28 cellular contexts compared by ENCODE assay signal in genomic region chr1:152014943-152015342, GRCh38.
"Had no signal": no experiment of that assay in that cellular context is flagged by ENCODE, and none has a peak within 500 bp of the region (broad histone marks: within the 10 kb centered on the region; RNA-seq: fewer than 3 reads in every experiment).

No MANE protein-coding gene starts in this region.

- H3K4me1 Mint-ChIP-seq: brain had no signal

- H3K36me3 Mint-ChIP-seq: activated CD4-positive, alpha-beta memory T cell treated with anti-CD3 and anti-CD28 coated beads for 36 hours; activated CD8-positive, alpha-beta memory T cell treated with anti-CD3 and anti-CD28 coated beads, Interleukin-2, amount 10 ng/mL, durations not matched to agents 7 days and 5 days; activated naive CD4-positive, alpha-beta T cell treated with anti-CD3 and anti-CD28 coated beads, Interleukin-2, amount 10 ng/mL, durations not matched to agents 7 days and 5 days; activated naive CD4-positive, alpha-beta T cell treated with anti-CD3 and anti-CD28 coated beads, Interleukin-2, amount 50 U/mL, for 72 hours; activated naive CD8-positive, alpha-beta T cell treated with anti-CD3 and anti-CD28 coated beads, Interleukin-2, amount 10 ng/mL, durations not matched to agents 7 days and 5 days; brain had no signal

- ATAC-seq: activated CD4-positive, alpha-beta T cell treated with anti-CD3 and anti-CD28 coated beads for 36 hours; activated CD8-positive, alpha-beta memory T cell treated with anti-CD3 and anti-CD28 coated beads, Interleukin-2, amount 10 ng/mL, durations not matched to agents 7 days and 5 days; activated CD8-positive, alpha-beta T cell treated with anti-CD3 and anti-CD28 coated beads, Interleukin-2, amount 10 ng/mL, durations not matched to agents 7 days and 5 days; heart left ventricle had no signal

- H3K4me3 Mint-ChIP-seq: activated CD4-positive, alpha-beta memory T cell treated with anti-CD3 and anti-CD28 coated beads for 36 hours; activated CD4-positive, alpha-beta T cell treated with anti-CD3 and anti-CD28 coated beads for 36 hours; activated CD4-positive, alpha-beta T cell treated with anti-CD3 and anti-CD28 coated beads, Interleukin-2, amount 10 ng/mL, durations not matched to agents 24 days and 14 days; activated CD8-positive, alpha-beta memory T cell treated with anti-CD3 and anti-CD28 coated beads, Interleukin-2, amount 10 ng/mL, durations not matched to agents 7 days and 5 days; activated CD8-positive, alpha-beta T cell treated with anti-CD3 and anti-CD28 coated beads, Interleukin-2, amount 10 ng/mL, durations not matched to agents 7 days and 5 days; activated naive CD4-positive, alpha-beta T cell treated with anti-CD3 and anti-CD28 coated beads, Interleukin-2, amount 10 ng/mL, durations not matched to agents 7 days and 5 days; activated naive CD8-positive, alpha-beta T cell treated with anti-CD3 and anti-CD28 coated beads, Interleukin-2, amount 10 ng/mL, durations not matched to agents 7 days and 5 days; activated T-cell treated with anti-CD3 and anti-CD28 coated beads, Interleukin-2, amount 50 U/mL, for 24 hours; brain had no signal

- H3K9me3 ChIP-seq: ascending aorta, breast epithelium, colonic mucosa, heart left ventricle had no signal

- DNase-seq: activated CD4-positive, alpha-beta memory T cell treated with anti-CD3 and anti-CD28 coated beads for 36 hours; activated CD4-positive, alpha-beta T cell treated with anti-CD3 and anti-CD28 coated beads for 36 hours; activated CD4-positive, alpha-beta T cell treated with anti-CD3 and anti-CD28 coated beads, Interleukin-2, amount 10 ng/mL, durations not matched to agents 24 days and 14 days; activated CD4-positive, CD25-positive, alpha-beta regulatory T cell; activated CD4-positive, CD25-positive, alpha-beta regulatory T cell treated with anti-CD3 and anti-CD28 coated beads, Interleukin-2, amount 50 U/mL, for 72 hours; activated CD8-positive, alpha-beta memory T cell treated with anti-CD3 and anti-CD28 coated beads, Interleukin-2, amount 10 ng/mL, durations not matched to agents 7 days and 5 days; activated CD8-positive, alpha-beta memory T cell treated with anti-CD3 and anti-CD28 coated beads, Interleukin-2, amount 50 U/mL, for 4 hours; activated CD8-positive, alpha-beta T cell treated with anti-CD3 and anti-CD28 coated beads, Interleukin-2, amount 10 ng/mL, durations not matched to agents 7 days and 5 days; activated gamma-delta T cell; activated naive CD4-positive, alpha-beta T cell; activated naive CD4-positive, alpha-beta T cell treated with anti-CD3 and anti-CD28 coated beads, Interleukin-2, amount 10 ng/mL, durations not matched to agents 7 days and 5 days; activated naive CD8-positive, alpha-beta T cell treated with anti-CD3 and anti-CD28 coated beads, Interleukin-2, amount 10 ng/mL, durations not matched to agents 7 days and 5 days; activated T-cell treated with anti-CD3 and anti-CD28 coated beads, Interleukin-2, amount 50 U/mL, for 24 hours; central memory CD4-positive, alpha-beta T cell; cerebellar nuclear complex; colonic mucosa; effector CD8-positive, alpha-beta T cell; foreskin fibroblast; glutamatergic neuron; heart left ventricle; T-helper 1 cell; T-helper 2 cell had no signal

- H3K27ac Mint-ChIP-seq: activated CD4-positive, alpha-beta memory T cell treated with anti-CD3 and anti-CD28 coated beads for 36 hours; activated CD4-positive, alpha-beta T cell treated with anti-CD3 and anti-CD28 coated beads for 36 hours; activated CD4-positive, alpha-beta T cell treated with anti-CD3 and anti-CD28 coated beads, Interleukin-2, amount 10 ng/mL, durations not matched to agents 24 days and 14 days; activated CD8-positive, alpha-beta memory T cell treated with anti-CD3 and anti-CD28 coated beads, Interleukin-2, amount 10 ng/mL, durations not matched to agents 7 days and 5 days; activated CD8-positive, alpha-beta T cell treated with anti-CD3 and anti-CD28 coated beads, Interleukin-2, amount 10 ng/mL, durations not matched to agents 7 days and 5 days; activated naive CD4-positive, alpha-beta T cell treated with anti-CD3 and anti-CD28 coated beads, Interleukin-2, amount 10 ng/mL, durations not matched to agents 7 days and 5 days; activated naive CD4-positive, alpha-beta T cell treated with anti-CD3 and anti-CD28 coated beads, Interleukin-2, amount 50 U/mL, for 72 hours; activated naive CD8-positive, alpha-beta T cell treated with anti-CD3 and anti-CD28 coated beads, Interleukin-2, amount 10 ng/mL, durations not matched to agents 7 days and 5 days; activated T-cell treated with anti-CD3 and anti-CD28 coated beads, Interleukin-2, amount 50 U/mL, for 24 hours; activated T-helper 2 cell treated with anti-CD3 and anti-CD28 coated beads, Interferon-gamma antibody, Interleukin-2, Interleukin-4, amounts not matched to agents 10 μg/mL and 5 μg/mL and 100 μg/mL, durations not matched to agents 14 hours and 24 hours and 36 hours; brain had no signal

- H3K9me3 Mint-ChIP-seq: activated CD4-positive, alpha-beta memory T cell treated with anti-CD3 and anti-CD28 coated beads for 36 hours; activated CD4-positive, alpha-beta T cell treated with anti-CD3 and anti-CD28 coated beads, Interleukin-2, amount 10 ng/mL, durations not matched to agents 24 days and 14 days; activated naive CD4-positive, alpha-beta T cell treated with anti-CD3 and anti-CD28 coated beads, Interleukin-2, amount 10 ng/mL, durations not matched to agents 7 days and 5 days; activated naive CD4-positive, alpha-beta T cell treated with anti-CD3 and anti-CD28 coated beads, Interleukin-2, amount 50 U/mL, for 72 hours; activated naive CD8-positive, alpha-beta T cell treated with anti-CD3 and anti-CD28 coated beads, Interleukin-2, amount 10 ng/mL, durations not matched to agents 7 days and 5 days; activated T-cell treated with anti-CD3 and anti-CD28 coated beads, Interleukin-2, amount 50 U/mL, for 24 hours; activated T-helper 2 cell treated with anti-CD3 and anti-CD28 coated beads, Interferon-gamma antibody, Interleukin-2, Interleukin-4, amounts not matched to agents 10 μg/mL and 5 μg/mL and 100 μg/mL, durations not matched to agents 14 hours and 24 hours and 36 hours; brain had no signal

- H3K4me3 ChIP-seq: ascending aorta, breast epithelium, cardiac muscle cell, colonic mucosa, heart left ventricle had no signal
